In the genomic region with DNA sequence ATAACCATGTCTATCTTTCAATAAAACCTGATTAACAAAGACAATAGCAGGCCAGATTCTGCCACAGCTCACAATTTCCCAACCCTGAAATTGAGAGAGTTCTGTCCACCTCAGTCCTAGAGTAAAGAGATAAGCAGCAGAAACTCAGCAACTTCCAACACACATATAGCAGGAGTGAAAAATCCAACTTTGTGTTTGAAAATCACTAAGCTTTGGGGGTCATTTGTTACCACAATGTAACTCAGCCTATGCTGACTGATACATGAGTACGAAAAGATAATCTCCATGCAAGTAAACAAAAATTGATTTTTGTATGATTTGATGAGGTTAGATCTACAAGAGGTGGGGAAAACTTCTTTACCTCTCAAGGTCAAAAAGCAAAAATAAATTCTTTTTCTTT, we compare ENCODE assay signal across 19 cellular contexts.
DNase-seq lines count a peak whose midpoint lies in the region; ATAC-seq and TF ChIP-seq lines count a peak whose summit lies in the region.
"Had no signal": no experiment of that assay in that cellular context is flagged by ENCODE, and none has a peak within 500 bp of the region (broad histone marks: within the 10 kb centered on the region; RNA-seq: fewer than 3 reads in every experiment).

No MANE protein-coding gene starts in this region.

- TF ChIP-seq CTCF in osteoblast (IDR thresholded peaks at IDR 0.05; ENCODE audit: extremely low read depth, low read depth, low read length) = no peak

- H3K9me3 ChIP-seq in SJCRH30 (replicated peaks) = peaks cover 6% of the 10 kb centered on the region; the same call in 1 of the 2 replicates
- no peaks in the 10 kb centered on the region for H3K9me3 ChIP-seq in esophagus (ENCODE audit: control insufficient read depth in 2 of 2, insufficient read depth in 1 of 2, low read depth in 1 of 2, low read length in 1 of 2)
- H3K9me3 ChIP-seq in osteoblast (ENCODE audit: low read depth, low read length) = no peaks in the 10 kb centered on the region
- H3K9me3 ChIP-seq in subcutaneous abdominal adipose tissue (ENCODE audit: control insufficient read depth in 5 of 5, low read length in 5 of 5) = no peaks in the 10 kb centered on the region

- H3K36me3 ChIP-seq in SJCRH30 (no peaks in the 10 kb centered on the region), esophagus (ENCODE audit: control insufficient read depth in 2 of 2, insufficient read depth in 2 of 2, low read length in 1 of 2) (no peaks in the 10 kb centered on the region), osteoblast (ENCODE audit: insufficient read depth, low read length) (no peaks in the 10 kb centered on the region), subcutaneous abdominal adipose tissue (ENCODE audit: control insufficient read depth in 5 of 5, insufficient read depth in 5 of 5, low read length in 5 of 5) (no peaks in the 10 kb centered on the region)
- H3K36me3 ChIP-seq: SJSA1 had no signal

- no peaks in the 10 kb centered on the region for H3K79me2 ChIP-seq in osteoblast (ENCODE audit: insufficient read depth, low read length)

- no peak overlapping the region for H3K9ac ChIP-seq in subcutaneous abdominal adipose tissue (ENCODE audit: low read length in 5 of 5)

- no peak overlapping the region for H3K4me3 ChIP-seq in SJCRH30
- no peak overlapping the region for H3K4me3 ChIP-seq in esophagus (ENCODE audit: low read depth in 1 of 2, low read length in 2 of 2)
- H3K4me3 ChIP-seq in osteoblast (ENCODE audit: insufficient read depth, low read length) = no peak overlapping the region
- H3K4me3 ChIP-seq in subcutaneous abdominal adipose tissue (ENCODE audit: low read depth in 1 of 5, low read length in 5 of 5) = no peak overlapping the region
- H3K4me3 ChIP-seq: SJSA1 had no signal

- 78 to 85% methylated on average over 1 of the region's 1 CpG for WGBS in esophagus, 2 donors

- H2AFZ ChIP-seq in osteoblast (ENCODE audit: low read length) = no peak overlapping the region

- ATAC-seq in HG03469 (IDR thresholded peaks at IDR 0.05; ENCODE audit: unreplicated experiment) (no peak), left lobe of liver (no peak)

- H3K4me2 ChIP-seq in osteoblast (ENCODE audit: insufficient read depth, low read length) = no peak overlapping the region

- H3K4me1 ChIP-seq in SJCRH30 = peaks cover 25% of the 10 kb centered on the region
- peaks cover 6 to 9% of the 10 kb centered on the region in 2 donors for H3K4me1 ChIP-seq in esophagus (ENCODE audit: control insufficient read depth in 2 of 2, insufficient read depth in 2 of 2, low read length in 1 of 2)
- H3K4me1 ChIP-seq in osteoblast (ENCODE audit: insufficient read depth, low read length) = peaks cover 35% of the 10 kb centered on the region
- H3K4me1 ChIP-seq in subcutaneous abdominal adipose tissue (ENCODE audit: control insufficient read depth in 5 of 5, insufficient read depth in 5 of 5, low read length in 5 of 5) = peaks cover 0 to 20% (median 17%) of the 10 kb centered on the region in 5 donors

- no peaks in the 10 kb centered on the region for H3K27me3 ChIP-seq in SJCRH30
- no peaks in the 10 kb centered on the region for H3K27me3 ChIP-seq in esophagus (ENCODE audit: control insufficient read depth in 1 of 2, insufficient read depth in 2 of 2, low read length in 2 of 2)
- no peaks in the 10 kb centered on the region for H3K27me3 ChIP-seq in osteoblast (ENCODE audit: insufficient read depth, low read length)
- H3K27me3 ChIP-seq in subcutaneous abdominal adipose tissue (ENCODE audit: control insufficient read depth in 5 of 5, insufficient read depth in 4 of 5, low read length in 5 of 5) = peaks cover 0 to 8% (median 4%) of the 10 kb centered on the region in 5 donors
- H3K27me3 ChIP-seq: SJSA1 had no signal

- H4K20me1 ChIP-seq in osteoblast (ENCODE audit: insufficient read depth, low read length) = no peaks in the 10 kb centered on the region

- H3K27ac ChIP-seq in SJCRH30 = peak overlapping the region; percentile 80
- H3K27ac ChIP-seq in esophagus (ENCODE audit: low read depth in 2 of 2, low read length in 1 of 2) = peak overlapping the region; percentile 39 to 66
- H3K27ac ChIP-seq in osteoblast (ENCODE audit: low read depth, low read length) = peak overlapping the region; percentile 75
- H3K27ac ChIP-seq in subcutaneous abdominal adipose tissue (ENCODE audit: low read depth, low read length) = peak overlapping the region; percentile 18
- H3K27ac ChIP-seq: C4-2B, SJSA1 had no signal

- DNase-seq in SJCRH30 = no peak
- no peak for DNase-seq in osteoblast (ENCODE audit: insufficient read length, low spot score, missing footprints)
- no peak for DNase-seq in islet precursor cell
- DNase-seq in HUDEP-2 (lab: John Stamatoyannopoulos, UW; ENCODE audit: unreplicated experiment in 76 of 76) = no peak
- DNase-seq in left lobe of liver (ENCODE audit: low spot score) = no peak
- DNase-seq: AML-193, DMS79, H7, IMR-90, NCI-H1417, NCI-H1930, NCI-H226, NCI-H524, NCI-H82 had no signal

Comparison
In these comparisons a context has a peak if more than half of its experiments do, and no peak if none do; other contexts are left out.
1. H3K27ac ChIP-seq: peak in every context shown above with its lines; median percentile 80 in SJCRH30; 75 in osteoblast; 52 in esophagus; 18 in subcutaneous abdominal adipose tissue.